20 cellular contexts compared by ENCODE assay signal in the genomic region with DNA sequence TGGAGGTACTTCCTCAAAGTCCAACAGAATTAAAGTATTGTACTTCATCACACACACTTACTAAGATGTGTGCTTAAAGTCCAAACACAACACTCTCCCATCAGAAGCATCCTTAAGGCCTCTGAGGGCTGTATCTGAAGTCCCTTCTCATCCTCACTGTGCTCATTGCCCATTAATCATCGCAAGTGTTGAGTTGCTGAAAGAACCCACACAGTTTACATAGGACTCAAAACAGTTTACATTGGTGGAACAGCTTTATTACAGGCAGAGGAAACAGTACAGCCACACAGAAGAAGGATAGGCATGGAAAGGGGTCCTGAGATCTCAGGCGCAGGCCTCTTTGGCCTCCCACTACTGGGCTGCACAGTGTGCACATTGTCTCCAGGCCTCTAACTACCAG.
A peak's percentile ranks its signal among the peaks of the same experiment; 100 is the strongest.
DNase-seq lines count a peak whose midpoint lies in the region; ATAC-seq and TF ChIP-seq lines count a peak whose summit lies in the region.
"Had no signal": no experiment of that assay in that cellular context is flagged by ENCODE, and none has a peak within 500 bp of the region (broad histone marks: within the 10 kb centered on the region; RNA-seq: fewer than 3 reads in every experiment).

No MANE protein-coding gene starts in this region.

- BruUV-seq in IMR-90 (replicated peaks; lab: Mats Ljungman, UMichigan) = no TSS peak

- H3K4me3 ChIP-seq in left ventricle myocardium inferior = no peak overlapping the region
- no peak overlapping the region for H3K4me3 ChIP-seq in IMR-90 (ENCODE audit: insufficient read depth, low read depth, low read length)
- H3K4me3 ChIP-seq in left lung = no peak overlapping the region
- H3K4me3 ChIP-seq: A549, Peyer's patch had no signal

- no peak for TF ChIP-seq POLR2A in IMR-90 (IDR thresholded peaks at IDR 0.05; ENCODE audit: low read depth, low read length)

- no peak overlapping the region for H2BK20ac ChIP-seq in IMR-90 (ENCODE audit: low read depth, low read length)

- no peak overlapping the region for H3K27ac Mint-ChIP-seq in stimulated activated naive CD8-positive, alpha-beta T cell treated with anti-CD3 and anti-CD28 coated beads, Interleukin-15, amount 100 ng/mL, for 72 hours
- H3K27ac Mint-ChIP-seq: CD4-positive, alpha-beta T cell had no signal

- H3K79me1 ChIP-seq in IMR-90 (ENCODE audit: low read depth in 1 of 2, low read length in 2 of 2) = no peaks in the 10 kb centered on the region

- H3K27me3 ChIP-seq in left ventricle myocardium inferior (ENCODE audit: low read depth) = no peaks in the 10 kb centered on the region
- peaks cover 9% of the 10 kb centered on the region for H3K27me3 ChIP-seq in IMR-90 (ENCODE audit: control insufficient read depth, insufficient read depth, low read length)
- H3K27me3 ChIP-seq in left lung = no peaks in the 10 kb centered on the region
- H3K27me3 ChIP-seq: Peyer's patch had no signal

- no peak overlapping the region for H2AFZ ChIP-seq in IMR-90 (replicated peaks; ENCODE audit: low read length, poor library complexity)

- no peak overlapping the region for H2BK5ac ChIP-seq in IMR-90 (ENCODE audit: low read depth, low read length, poor library complexity, severe bottlenecking)

- H3K18ac ChIP-seq in IMR-90 (ENCODE audit: low read depth, low read length) = no peak overlapping the region

- H3K4me2 ChIP-seq in IMR-90 (ENCODE audit: low read depth, low read length) = no peak overlapping the region
- H3K4me2 ChIP-seq: A549 had no signal

- no peak overlapping the region for H4K5ac ChIP-seq in IMR-90 (ENCODE audit: low read depth, low read length)

- dilution Hi-C loops in IMR-90 (cut with HindIII; ENCODE audit: low sequenced_read_pairs, unreplicated experiment) = no loop called here

- H3K36me3 ChIP-seq in left ventricle myocardium inferior (peaks cover 50% of the 10 kb centered on the region), IMR-90 (ENCODE audit: control insufficient read depth, insufficient read depth, low read length) (no peaks in the 10 kb centered on the region), left lung (no peaks in the 10 kb centered on the region)
- H3K36me3 ChIP-seq: BE2C, Peyer's patch had no signal

- no peak overlapping the region for H3K14ac ChIP-seq in IMR-90 (replicated peaks; ENCODE audit: low read depth, low read length)

- H3K9me3 ChIP-seq in left ventricle myocardium inferior (replicated peaks) (no peaks in the 10 kb centered on the region), IMR-90 (ENCODE audit: control insufficient read depth, insufficient read depth, low read length) (no peaks in the 10 kb centered on the region), left lung (no peaks in the 10 kb centered on the region)
- H3K9me3 ChIP-seq: A549, BE2C, Peyer's patch had no signal

- H3K23ac ChIP-seq in IMR-90 (ENCODE audit: low read depth, low read length) = no peak overlapping the region

- no peak for DNase-seq in left ventricle myocardium inferior
- DNase-seq in Right ventricle myocardium superior = no peak
- DNase-seq in IMR-90 = peak; percentile 1
- no peak for DNase-seq in left lung
- no peak for DNase-seq in NCI-H187 (lab: John Stamatoyannopoulos, UW)
- DNase-seq in stimulated activated naive CD8-positive, alpha-beta T cell treated with anti-CD3 and anti-CD28 coated beads, Interleukin-15, amount 100 ng/mL, for 72 hours = no peak
- no peak for DNase-seq in activated naive CD4-positive, alpha-beta T cell (lab: John Stamatoyannopoulos, UW)
- DNase-seq: BE2C; CD4-positive, alpha-beta T cell; COR-L47; GOT3; Kasumi-1; NCI-H1417 treated with DMSO at 0.1 percent for 48 hours; NCI-H187 treated with DMSO at 0.1 percent for 48 hours; NCI-H2107; NCI-H524; NCI-H774; Peyer's patch had no signal

- no peak overlapping the region for H2BK120ac ChIP-seq in IMR-90 (ENCODE audit: low read depth, low read length)

- no peak overlapping the region for H2BK15ac ChIP-seq in IMR-90 (ENCODE audit: low read depth, low read length)

- H3K56ac ChIP-seq in IMR-90 (ENCODE audit: extremely low read depth, insufficient read depth, low read length) = no peak overlapping the region

- TF ChIP-seq RAD21 in IMR-90 (IDR thresholded peaks at IDR 0.05; ENCODE audit: low read length) = no peak

- no peak overlapping the region for H3K4ac ChIP-seq in IMR-90 (ENCODE audit: low read depth, low read length)

- no peak overlapping the region for H4K91ac ChIP-seq in IMR-90 (ENCODE audit: insufficient read depth, low read depth, low read length)

- H3K27me3 Mint-ChIP-seq in stimulated activated naive CD8-positive, alpha-beta T cell treated with anti-CD3 and anti-CD28 coated beads, Interleukin-15, amount 100 ng/mL, for 72 hours = no peaks in the 10 kb centered on the region
- H3K27me3 Mint-ChIP-seq: CD4-positive, alpha-beta T cell had no signal

- H3K9me3 Mint-ChIP-seq in stimulated activated naive CD8-positive, alpha-beta T cell treated with anti-CD3 and anti-CD28 coated beads, Interleukin-15, amount 100 ng/mL, for 72 hours = no peaks in the 10 kb centered on the region
- H3K9me3 Mint-ChIP-seq: CD4-positive, alpha-beta T cell had no signal

- H3K4me3 Mint-ChIP-seq in stimulated activated naive CD8-positive, alpha-beta T cell treated with anti-CD3 and anti-CD28 coated beads, Interleukin-15, amount 100 ng/mL, for 72 hours = no peak overlapping the region
- H3K4me3 Mint-ChIP-seq: CD4-positive, alpha-beta T cell had no signal

- ATAC-seq in Right ventricle myocardium superior (ENCODE audit: poor library complexity) (no peak), IMR-90 (ENCODE audit: low read depth) (no peak), left lung (peak; percentile 60)
- ATAC-seq in stimulated activated naive CD8-positive, alpha-beta T cell treated with anti-CD3 and anti-CD28 coated beads, Interleukin-15, amount 100 ng/mL, for 72 hours = no peak
- ATAC-seq: A549, HCT116 had no signal

- POLR2A ChIA-PET in IMR-90 (lab: Charles Lee; ENCODE audit: unreplicated experiment) = no interaction called here

- no peak overlapping the region for H4K8ac ChIP-seq in IMR-90 (ENCODE audit: low read depth in 2 of 2, low read length in 2 of 2)

- no peaks in the 10 kb centered on the region for H3K9me1 ChIP-seq in IMR-90 (ENCODE audit: insufficient read depth, low read length)

- no peak overlapping the region for H2AK5ac ChIP-seq in IMR-90 (ENCODE audit: low read depth, low read length)

- H3K4me1 Mint-ChIP-seq in stimulated activated naive CD8-positive, alpha-beta T cell treated with anti-CD3 and anti-CD28 coated beads, Interleukin-15, amount 100 ng/mL, for 72 hours = peaks cover 18% of the 10 kb centered on the region

- peak overlapping the region; percentile 25 for H3K27ac ChIP-seq in left ventricle myocardium inferior (replicated peaks)
- no peak overlapping the region for H3K27ac ChIP-seq in IMR-90 (ENCODE audit: insufficient read depth, low read length)
- H3K27ac ChIP-seq in left lung = no peak overlapping the region
- H3K27ac ChIP-seq: A549, Peyer's patch had no signal

- no peak for TF ChIP-seq CTCF in left ventricle myocardium inferior (IDR thresholded peaks at IDR 0.05; ENCODE audit: borderline replicate concordance)
- no peak for TF ChIP-seq CTCF in IMR-90 (conservative IDR thresholded peaks at IDR 0.05; ENCODE audit: low read depth, low read length)
- TF ChIP-seq CTCF in left lung (IDR thresholded peaks at IDR 0.05) = no peak

- in situ Hi-C loops in IMR-90 (cut with MboI; ENCODE audit: low sequenced_read_pairs) = no loop called here

- CTCF ChIA-PET in IMR-90 (lab: Yijun Ruan, JAX) = interaction anchor here (0.6 kb wide), 1 partner anchor 31 kb away, joined by 3 read pairs; no protein-coding TSS in a partner anchor

- H3K9ac ChIP-seq in IMR-90 (ENCODE audit: low read depth, low read length) = no peak overlapping the region

- no peak overlapping the region for H2AK9ac ChIP-seq in IMR-90 (replicated peaks; ENCODE audit: low read depth, low read length, poor library complexity)

- no CpG with 5 or more reads among the region's 2 CpGs for WGBS in IMR-90 (ENCODE audit: extremely low coverage in 2 of 2, insufficient read length in 1 of 2), 2 experiments

- no peaks in the 10 kb centered on the region for H4K20me1 ChIP-seq in IMR-90 (ENCODE audit: insufficient read depth, low read length)

- H3K4me1 ChIP-seq in left ventricle myocardium inferior (peaks cover 84% of the 10 kb centered on the region), IMR-90 (ENCODE audit: control insufficient read depth, insufficient read depth, low read length) (no peaks in the 10 kb centered on the region; the same call in 1 of the 2 replicates), left lung (peaks cover 0 to 7% of the 10 kb centered on the region in 2 donors)
- H3K4me1 ChIP-seq: A549, BE2C, Peyer's patch had no signal

- intact Hi-C loops in left ventricle myocardium inferior (cut with micrococcal nuclease) = no loop called here
- intact Hi-C loops in Right ventricle myocardium superior (cut with DNase I) = no loop called here
- intact Hi-C loops in IMR-90 (cut with micrococcal nuclease) = no loop called here
- intact Hi-C loops in left lung (cut with DNase I) = no loop called here

TF ChIP-seq in IMR-90, 13 proteins besides CTCF, POLR2A, EP300 and RAD21 (continues in another document):
- TF ChIP-seq FOS (IDR thresholded peaks at IDR 0.05; ENCODE audit: low read depth, low read length) (no peak), MAFK (IDR thresholded peaks at IDR 0.05; ENCODE audit: low read depth, low read length) (no peak), MAZ (IDR thresholded peaks at IDR 0.05; ENCODE audit: borderline replicate concordance, low read depth, low read length) (no peak), SMC3 (IDR thresholded peaks at IDR 0.05; ENCODE audit: low read depth, low read length) (no peak), CEBPB (IDR thresholded peaks at IDR 0.05; ENCODE audit: low read depth, low read length) (no peak), RFX5 (IDR thresholded peaks at IDR 0.05; ENCODE audit: low read depth, low read length) (no peak)
- TF ChIP-seq, protein P1, sequence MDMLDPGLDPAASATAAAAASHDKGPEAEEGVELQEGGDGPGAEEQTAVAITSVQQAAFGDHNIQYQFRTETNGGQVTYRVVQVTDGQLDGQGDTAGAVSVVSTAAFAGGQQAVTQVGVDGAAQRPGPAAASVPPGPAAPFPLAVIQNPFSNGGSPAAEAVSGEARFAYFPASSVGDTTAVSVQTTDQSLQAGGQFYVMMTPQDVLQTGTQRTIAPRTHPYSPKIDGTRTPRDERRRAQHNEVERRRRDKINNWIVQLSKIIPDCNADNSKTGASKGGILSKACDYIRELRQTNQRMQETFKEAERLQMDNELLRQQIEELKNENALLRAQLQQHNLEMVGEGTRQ (IDR thresholded peaks at IDR 0.05; ENCODE audit: low read depth, low read length) = no peak
- TF ChIP-seq, protein P2, sequence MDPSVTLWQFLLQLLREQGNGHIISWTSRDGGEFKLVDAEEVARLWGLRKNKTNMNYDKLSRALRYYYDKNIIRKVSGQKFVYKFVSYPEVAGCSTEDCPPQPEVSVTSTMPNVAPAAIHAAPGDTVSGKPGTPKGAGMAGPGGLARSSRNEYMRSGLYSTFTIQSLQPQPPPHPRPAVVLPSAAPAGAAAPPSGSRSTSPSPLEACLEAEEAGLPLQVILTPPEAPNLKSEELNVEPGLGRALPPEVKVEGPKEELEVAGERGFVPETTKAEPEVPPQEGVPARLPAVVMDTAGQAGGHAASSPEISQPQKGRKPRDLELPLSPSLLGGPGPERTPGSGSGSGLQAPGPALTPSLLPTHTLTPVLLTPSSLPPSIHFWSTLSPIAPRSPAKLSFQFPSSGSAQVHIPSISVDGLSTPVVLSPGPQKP (IDR thresholded peaks at IDR 0.05; ENCODE audit: borderline replicate concordance, low read depth, low read length) = no peak
